ENCODE assay signal across 19 cellular contexts in the genomic region with DNA sequence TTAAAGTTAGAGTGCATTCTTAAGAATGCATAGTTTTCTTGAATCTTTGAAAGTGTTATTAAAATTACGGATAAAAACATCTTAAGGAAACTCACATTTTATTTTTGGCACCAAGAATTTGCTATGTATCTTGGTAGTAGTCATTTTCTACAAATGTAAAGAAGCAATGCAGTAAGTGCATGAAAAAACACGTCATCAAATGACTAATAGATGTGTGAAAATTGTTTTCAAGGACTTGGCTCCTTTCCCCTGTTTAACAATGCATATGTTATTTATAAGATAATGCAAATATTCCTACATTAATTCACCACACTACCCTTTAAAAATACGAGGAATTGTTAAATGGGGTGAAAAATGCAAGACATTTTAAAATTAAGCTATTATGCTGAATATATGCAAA.
"Had no signal": no experiment of that assay in that cellular context is flagged by ENCODE, and none has a peak within 500 bp of the region (broad histone marks: within the 10 kb centered on the region; RNA-seq: fewer than 3 reads in every experiment).

No MANE protein-coding gene starts in this region.

- ATAC-seq: naive thymus-derived CD4-positive, alpha-beta T cell; psoas muscle; sciatic nerve; stimulated activated memory B cell treated with anti-CD40 and anti-IgM and Interleukin-4, amounts not matched to agents 10 μg/mL and 1 μg/mL and 100 μg/mL, for 72 hours; upper lobe of right lung had no signal

- H3K27me3 ChIP-seq: esophagus squamous epithelium, hepatocyte, spleen, testis, tibial nerve, upper lobe of right lung had no signal

- H3K9me3 ChIP-seq: esophagus squamous epithelium, psoas muscle, upper lobe of right lung had no signal

- H3K27ac ChIP-seq: esophagus squamous epithelium, hepatocyte, psoas muscle, spleen, testis, tibial nerve, upper lobe of right lung had no signal

- H3K36me3 ChIP-seq: esophagus squamous epithelium, spleen, tibial nerve, upper lobe of right lung had no signal

- H3K4me2 ChIP-seq: hepatocyte had no signal

- H3K4me3 ChIP-seq: esophagus squamous epithelium, hepatocyte, psoas muscle, spleen, testis, tibial nerve, upper lobe of right lung had no signal

- H3K4me1 ChIP-seq: psoas muscle, spleen, testis, tibial nerve, upper lobe of right lung had no signal

- H3K79me2 ChIP-seq: hepatocyte had no signal

- DNase-seq: cortex of kidney; effector memory CD4-positive, alpha-beta T cell; esophagus squamous epithelium; foreskin fibroblast; head of caudate nucleus; naive thymus-derived CD4-positive, alpha-beta T cell; nephron progenitor cell; psoas muscle; retina; spleen; stimulated activated CD4-positive, alpha-beta T cell treated with anti-CD3 and anti-CD28 coated beads, Interleukin-15, amount 100 ng/mL, for 24 hours; stimulated activated CD4-positive, alpha-beta T cell treated with anti-CD3 and anti-CD28 coated beads, Interleukin-1b, Interleukin-23, amount 100 ng/mL, for 48 hours; stimulated activated CD4-positive, alpha-beta T cell treated with anti-CD3 and anti-CD28 coated beads, Interleukin-4, amount 100 ng/mL, for 24 hours; testis; upper lobe of right lung had no signal

- H2AFZ ChIP-seq: hepatocyte had no signal
